1 cellular context compared by ENCODE assay signal in genomic region chr3:3836845-3837244, GRCh38.
TF ChIP-seq lines count a peak whose summit lies in the region.

No MANE protein-coding gene starts in this region.

TF ChIP-seq in GM23338, 12 proteins besides CTCF, POLR2A, EP300 and RAD21 (continued from another document):
- TF ChIP-seq ZNF462 (CRISPR knock-in tag; IDR thresholded peaks at IDR 0.05) = no peak
TF ChIP-seq in GM23338: peak in this region for 0.
